Comparison of ENCODE assay signal across 1 cellular context in the genomic region with DNA sequence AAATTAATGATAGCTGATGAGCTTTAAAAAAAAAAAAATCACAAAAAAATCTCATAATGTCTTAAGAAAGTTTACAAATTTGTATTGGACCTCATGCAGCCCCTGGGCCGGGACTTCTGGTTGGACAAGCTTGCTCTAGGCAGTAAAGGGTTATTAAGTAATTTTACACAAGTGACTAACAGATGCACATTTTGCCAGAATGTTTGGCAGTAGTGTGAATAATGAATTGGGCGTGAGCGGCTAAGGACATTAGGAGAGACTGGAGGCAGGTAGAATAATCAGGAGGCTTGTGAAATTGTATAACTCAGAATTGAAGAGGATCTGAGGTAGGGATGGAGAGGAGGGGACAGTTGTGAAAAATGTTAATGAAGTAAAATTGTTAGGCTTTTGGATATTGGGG.
TF ChIP-seq lines count a peak whose summit lies in the region.

No MANE protein-coding gene starts in this region.

TF ChIP-seq in GM12878, 131 proteins besides CTCF, POLR2A, EP300 and RAD21 (continued from another document):
- TF ChIP-seq POLR2AphosphoS2 (IDR thresholded peaks at IDR 0.05; ENCODE audit: low read depth, low read length) (no peak), PAX5 (IDR thresholded peaks at IDR 0.05; ENCODE audit: borderline replicate concordance, low read depth, low read length) (no peak), CEBPB (IDR thresholded peaks at IDR 0.05; ENCODE audit: borderline replicate concordance in 1 of 2, low read depth in 2 of 2, low read length in 2 of 2) (no peak), BHLHE40 (IDR thresholded peaks at IDR 0.05; ENCODE audit: borderline replicate concordance in 1 of 2, low read depth in 2 of 2, low read length in 1 of 2) (no peak), CBFB (IDR thresholded peaks at IDR 0.05; ENCODE audit: low read depth) (no peak), POLR2AphosphoS5 (IDR thresholded peaks at IDR 0.05; ENCODE audit: low read length) (no peak)
- TF ChIP-seq, protein P1, sequence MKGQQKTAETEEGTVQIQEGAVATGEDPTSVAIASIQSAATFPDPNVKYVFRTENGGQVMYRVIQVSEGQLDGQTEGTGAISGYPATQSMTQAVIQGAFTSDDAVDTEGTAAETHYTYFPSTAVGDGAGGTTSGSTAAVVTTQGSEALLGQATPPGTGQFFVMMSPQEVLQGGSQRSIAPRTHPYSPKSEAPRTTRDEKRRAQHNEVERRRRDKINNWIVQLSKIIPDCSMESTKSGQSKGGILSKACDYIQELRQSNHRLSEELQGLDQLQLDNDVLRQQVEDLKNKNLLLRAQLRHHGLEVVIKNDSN (IDR thresholded peaks at IDR 0.05; ENCODE audit: borderline replicate concordance, extremely low read length, insufficient read depth, low read depth, low read length), result no peak
- TF ChIP-seq, protein P2, sequence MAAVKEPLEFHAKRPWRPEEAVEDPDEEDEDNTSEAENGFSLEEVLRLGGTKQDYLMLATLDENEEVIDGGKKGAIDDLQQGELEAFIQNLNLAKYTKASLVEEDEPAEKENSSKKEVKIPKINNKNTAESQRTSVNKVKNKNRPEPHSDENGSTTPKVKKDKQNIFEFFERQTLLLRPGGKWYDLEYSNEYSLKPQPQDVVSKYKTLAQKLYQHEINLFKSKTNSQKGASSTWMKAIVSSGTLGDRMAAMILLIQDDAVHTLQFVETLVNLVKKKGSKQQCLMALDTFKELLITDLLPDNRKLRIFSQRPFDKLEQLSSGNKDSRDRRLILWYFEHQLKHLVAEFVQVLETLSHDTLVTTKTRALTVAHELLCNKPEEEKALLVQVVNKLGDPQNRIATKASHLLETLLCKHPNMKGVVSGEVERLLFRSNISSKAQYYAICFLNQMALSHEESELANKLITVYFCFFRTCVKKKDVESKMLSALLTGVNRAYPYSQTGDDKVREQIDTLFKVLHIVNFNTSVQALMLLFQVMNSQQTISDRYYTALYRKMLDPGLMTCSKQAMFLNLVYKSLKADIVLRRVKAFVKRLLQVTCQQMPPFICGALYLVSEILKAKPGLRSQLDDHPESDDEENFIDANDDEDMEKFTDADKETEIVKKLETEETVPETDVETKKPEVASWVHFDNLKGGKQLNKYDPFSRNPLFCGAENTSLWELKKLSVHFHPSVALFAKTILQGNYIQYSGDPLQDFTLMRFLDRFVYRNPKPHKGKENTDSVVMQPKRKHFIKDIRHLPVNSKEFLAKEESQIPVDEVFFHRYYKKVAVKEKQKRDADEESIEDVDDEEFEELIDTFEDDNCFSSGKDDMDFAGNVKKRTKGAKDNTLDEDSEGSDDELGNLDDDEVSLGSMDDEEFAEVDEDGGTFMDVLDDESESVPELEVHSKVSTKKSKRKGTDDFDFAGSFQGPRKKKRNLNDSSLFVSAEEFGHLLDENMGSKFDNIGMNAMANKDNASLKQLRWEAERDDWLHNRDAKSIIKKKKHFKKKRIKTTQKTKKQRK (IDR thresholded peaks at IDR 0.05; ENCODE audit: low read depth, low read length), result no peak
